In genomic region chr19:41321204-41321599, GRCh38 we compare ENCODE assay signal across 1 cellular context.
TF ChIP-seq lines count a peak whose summit lies in the region.

No MANE protein-coding gene starts in this region.

TF ChIP-seq in GM12878, 131 proteins besides CTCF, POLR2A, EP300 and RAD21:
- TF ChIP-seq, protein P1, sequence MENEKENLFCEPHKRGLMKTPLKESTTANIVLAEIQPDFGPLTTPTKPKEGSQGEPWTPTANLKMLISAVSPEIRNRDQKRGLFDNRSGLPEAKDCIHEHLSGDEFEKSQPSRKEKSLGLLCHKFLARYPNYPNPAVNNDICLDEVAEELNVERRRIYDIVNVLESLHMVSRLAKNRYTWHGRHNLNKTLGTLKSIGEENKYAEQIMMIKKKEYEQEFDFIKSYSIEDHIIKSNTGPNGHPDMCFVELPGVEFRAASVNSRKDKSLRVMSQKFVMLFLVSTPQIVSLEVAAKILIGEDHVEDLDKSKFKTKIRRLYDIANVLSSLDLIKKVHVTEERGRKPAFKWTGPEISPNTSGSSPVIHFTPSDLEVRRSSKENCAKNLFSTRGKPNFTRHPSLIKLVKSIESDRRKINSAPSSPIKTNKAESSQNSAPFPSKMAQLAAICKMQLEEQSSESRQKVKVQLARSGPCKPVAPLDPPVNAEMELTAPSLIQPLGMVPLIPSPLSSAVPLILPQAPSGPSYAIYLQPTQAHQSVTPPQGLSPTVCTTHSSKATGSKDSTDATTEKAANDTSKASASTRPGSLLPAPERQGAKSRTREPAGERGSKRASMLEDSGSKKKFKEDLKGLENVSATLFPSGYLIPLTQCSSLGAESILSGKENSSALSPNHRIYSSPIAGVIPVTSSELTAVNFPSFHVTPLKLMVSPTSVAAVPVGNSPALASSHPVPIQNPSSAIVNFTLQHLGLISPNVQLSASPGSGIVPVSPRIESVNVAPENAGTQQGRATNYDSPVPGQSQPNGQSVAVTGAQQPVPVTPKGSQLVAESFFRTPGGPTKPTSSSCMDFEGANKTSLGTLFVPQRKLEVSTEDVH (IDR thresholded peaks at IDR 0.05; ENCODE audit: low read depth, partially characterized antibody): no peak
- TF ChIP-seq, protein P2, sequence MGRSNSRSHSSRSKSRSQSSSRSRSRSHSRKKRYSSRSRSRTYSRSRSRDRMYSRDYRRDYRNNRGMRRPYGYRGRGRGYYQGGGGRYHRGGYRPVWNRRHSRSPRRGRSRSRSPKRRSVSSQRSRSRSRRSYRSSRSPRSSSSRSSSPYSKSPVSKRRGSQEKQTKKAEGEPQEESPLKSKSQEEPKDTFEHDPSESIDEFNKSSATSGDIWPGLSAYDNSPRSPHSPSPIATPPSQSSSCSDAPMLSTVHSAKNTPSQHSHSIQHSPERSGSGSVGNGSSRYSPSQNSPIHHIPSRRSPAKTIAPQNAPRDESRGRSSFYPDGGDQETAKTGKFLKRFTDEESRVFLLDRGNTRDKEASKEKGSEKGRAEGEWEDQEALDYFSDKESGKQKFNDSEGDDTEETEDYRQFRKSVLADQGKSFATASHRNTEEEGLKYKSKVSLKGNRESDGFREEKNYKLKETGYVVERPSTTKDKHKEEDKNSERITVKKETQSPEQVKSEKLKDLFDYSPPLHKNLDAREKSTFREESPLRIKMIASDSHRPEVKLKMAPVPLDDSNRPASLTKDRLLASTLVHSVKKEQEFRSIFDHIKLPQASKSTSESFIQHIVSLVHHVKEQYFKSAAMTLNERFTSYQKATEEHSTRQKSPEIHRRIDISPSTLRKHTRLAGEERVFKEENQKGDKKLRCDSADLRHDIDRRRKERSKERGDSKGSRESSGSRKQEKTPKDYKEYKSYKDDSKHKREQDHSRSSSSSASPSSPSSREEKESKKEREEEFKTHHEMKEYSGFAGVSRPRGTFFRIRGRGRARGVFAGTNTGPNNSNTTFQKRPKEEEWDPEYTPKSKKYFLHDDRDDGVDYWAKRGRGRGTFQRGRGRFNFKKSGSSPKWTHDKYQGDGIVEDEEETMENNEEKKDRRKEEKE (IDR thresholded peaks at IDR 0.05): no peak
- TF ChIP-seq SMAD5 (IDR thresholded peaks at IDR 0.05; ENCODE audit: low read depth): no peak
- no peak for TF ChIP-seq BRCA1 (IDR thresholded peaks at IDR 0.05; ENCODE audit: low read depth, low read length)
- TF ChIP-seq HDAC2 (IDR thresholded peaks at IDR 0.05): no peak
- TF ChIP-seq, protein P3, sequence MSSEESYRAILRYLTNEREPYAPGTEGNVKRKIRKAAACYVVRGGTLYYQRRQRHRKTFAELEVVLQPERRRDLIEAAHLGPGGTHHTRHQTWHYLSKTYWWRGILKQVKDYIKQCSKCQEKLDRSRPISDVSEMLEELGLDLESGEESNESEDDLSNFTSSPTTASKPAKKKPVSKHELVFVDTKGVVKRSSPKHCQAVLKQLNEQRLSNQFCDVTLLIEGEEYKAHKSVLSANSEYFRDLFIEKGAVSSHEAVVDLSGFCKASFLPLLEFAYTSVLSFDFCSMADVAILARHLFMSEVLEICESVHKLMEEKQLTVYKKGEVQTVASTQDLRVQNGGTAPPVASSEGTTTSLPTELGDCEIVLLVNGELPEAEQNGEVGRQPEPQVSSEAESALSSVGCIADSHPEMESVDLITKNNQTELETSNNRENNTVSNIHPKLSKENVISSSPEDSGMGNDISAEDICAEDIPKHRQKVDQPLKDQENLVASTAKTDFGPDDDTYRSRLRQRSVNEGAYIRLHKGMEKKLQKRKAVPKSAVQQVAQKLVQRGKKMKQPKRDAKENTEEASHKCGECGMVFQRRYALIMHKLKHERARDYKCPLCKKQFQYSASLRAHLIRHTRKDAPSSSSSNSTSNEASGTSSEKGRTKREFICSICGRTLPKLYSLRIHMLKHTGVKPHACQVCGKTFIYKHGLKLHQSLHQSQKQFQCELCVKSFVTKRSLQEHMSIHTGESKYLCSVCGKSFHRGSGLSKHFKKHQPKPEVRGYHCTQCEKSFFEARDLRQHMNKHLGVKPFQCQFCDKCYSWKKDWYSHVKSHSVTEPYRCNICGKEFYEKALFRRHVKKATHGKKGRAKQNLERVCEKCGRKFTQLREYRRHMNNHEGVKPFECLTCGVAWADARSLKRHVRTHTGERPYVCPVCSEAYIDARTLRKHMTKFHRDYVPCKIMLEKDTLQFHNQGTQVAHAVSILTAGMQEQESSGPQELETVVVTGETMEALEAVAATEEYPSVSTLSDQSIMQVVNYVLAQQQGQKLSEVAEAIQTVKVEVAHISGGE (CRISPR knock-in tag; IDR thresholded peaks at IDR 0.05): no peak
- no peak for TF ChIP-seq SMAD1 (IDR thresholded peaks at IDR 0.05; ENCODE audit: low read depth, partially characterized antibody)
- TF ChIP-seq TCF3 (IDR thresholded peaks at IDR 0.05; ENCODE audit: borderline replicate concordance, insufficient read depth, low read depth, low read length): no peak
- TF ChIP-seq SRF (IDR thresholded peaks at IDR 0.05; ENCODE audit: low read depth in 2 of 2, low read length in 2 of 2): no peak
- no peak for TF ChIP-seq EZH2 (IDR thresholded peaks at IDR 0.05; ENCODE audit: borderline replicate concordance, control insufficient read depth, low read depth, low read length)
- TF ChIP-seq, protein P4, sequence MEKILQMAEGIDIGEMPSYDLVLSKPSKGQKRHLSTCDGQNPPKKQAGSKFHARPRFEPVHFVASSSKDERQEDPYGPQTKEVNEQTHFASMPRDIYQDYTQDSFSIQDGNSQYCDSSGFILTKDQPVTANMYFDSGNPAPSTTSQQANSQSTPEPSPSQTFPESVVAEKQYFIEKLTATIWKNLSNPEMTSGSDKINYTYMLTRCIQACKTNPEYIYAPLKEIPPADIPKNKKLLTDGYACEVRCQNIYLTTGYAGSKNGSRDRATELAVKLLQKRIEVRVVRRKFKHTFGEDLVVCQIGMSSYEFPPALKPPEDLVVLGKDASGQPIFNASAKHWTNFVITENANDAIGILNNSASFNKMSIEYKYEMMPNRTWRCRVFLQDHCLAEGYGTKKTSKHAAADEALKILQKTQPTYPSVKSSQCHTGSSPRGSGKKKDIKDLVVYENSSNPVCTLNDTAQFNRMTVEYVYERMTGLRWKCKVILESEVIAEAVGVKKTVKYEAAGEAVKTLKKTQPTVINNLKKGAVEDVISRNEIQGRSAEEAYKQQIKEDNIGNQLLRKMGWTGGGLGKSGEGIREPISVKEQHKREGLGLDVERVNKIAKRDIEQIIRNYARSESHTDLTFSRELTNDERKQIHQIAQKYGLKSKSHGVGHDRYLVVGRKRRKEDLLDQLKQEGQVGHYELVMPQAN (conservative IDR thresholded peaks at IDR 0.05): no peak
- no peak for TF ChIP-seq RELA (IDR thresholded peaks at IDR 0.05; ENCODE audit: borderline replicate concordance, partially characterized antibody)
- no peak for TF ChIP-seq MEF2B (IDR thresholded peaks at IDR 0.05; ENCODE audit: partially characterized antibody, poor library complexity, severe bottlenecking)
- TF ChIP-seq MTA3 (IDR thresholded peaks at IDR 0.05; ENCODE audit: borderline replicate concordance, low read length): no peak
- no peak for TF ChIP-seq SIX5 (IDR thresholded peaks at IDR 0.05; ENCODE audit: low read depth, low read length, severe bottlenecking)
- no peak for TF ChIP-seq STAT3 (IDR thresholded peaks at IDR 0.05; ENCODE audit: low read depth, low read length)
- TF ChIP-seq ATF3 (IDR thresholded peaks at IDR 0.05; ENCODE audit: borderline replicate concordance, extremely low read depth, low read depth, low read length): no peak
- no peak for TF ChIP-seq IRF3 (IDR thresholded peaks at IDR 0.05)
- TF ChIP-seq NR2C2 (IDR thresholded peaks at IDR 0.05; ENCODE audit: borderline replicate concordance, control insufficient read depth, insufficient read length, low read depth): no peak
TF ChIP-seq in GM12878: peak in this region for 0.
